Comparison of ENCODE assay signal across 16 cellular contexts in genomic region chr2:239047420-239047819, GRCh38.
DNase-seq lines count a peak whose midpoint lies in the region; ATAC-seq, FAIRE-seq and TF ChIP-seq lines count a peak whose summit lies in the region.
"Had no signal": no experiment of that assay in that cellular context is flagged by ENCODE, and none has a peak within 500 bp of the region (broad histone marks: within the 10 kb centered on the region; RNA-seq: fewer than 3 reads in every experiment).

No MANE protein-coding gene starts in this region.

- in situ Hi-C loops in HepG2 (cut with HindIII; ENCODE audit: extremely low pct_ligation_motif_present, low pct_unique_long_range_greater_than_20kb) = no loop called here

- no peak overlapping the region for H3K4me3 Mint-ChIP-seq in activated naive CD4-positive, alpha-beta T cell treated with anti-CD3 and anti-CD28 coated beads, Interleukin-2, amount 10 ng/mL, durations not matched to agents 7 days and 5 days
- H3K4me3 Mint-ChIP-seq in activated naive CD4-positive, alpha-beta T cell treated with anti-CD3 and anti-CD28 coated beads for 36 hours = no peak overlapping the region
- no peak overlapping the region for H3K4me3 Mint-ChIP-seq in H9
- H3K4me3 Mint-ChIP-seq: CD4-positive, CD25-positive, alpha-beta regulatory T cell had no signal

- H3K9ac ChIP-seq in HepG2 (ENCODE audit: insufficient read depth, low read depth, low read length) (no peak overlapping the region), H9 (ENCODE audit: extremely low read depth, insufficient read length, low read length) (no peak overlapping the region)
- H3K9ac ChIP-seq: BLaER1 had no signal

- no TSS peak for BruUV-seq in HepG2 (replicated peaks; lab: Mats Ljungman, UMichigan)

- no peak for TF ChIP-seq RAD21 in HepG2 (CRISPR knock-in tag; IDR thresholded peaks at IDR 0.05)

- H3K4me1 ChIP-seq in HepG2 (ENCODE audit: insufficient read depth, low read length) = peaks cover 38% of the 10 kb centered on the region
- no peaks in the 10 kb centered on the region for H3K4me1 ChIP-seq in right lobe of liver
- no peaks in the 10 kb centered on the region for H3K4me1 ChIP-seq in upper lobe of right lung
- no peaks in the 10 kb centered on the region for H3K4me1 ChIP-seq in H9 (ENCODE audit: insufficient read depth, low read length)

- TF ChIP-seq CTCF in HepG2 (CRISPR knock-in tag; IDR thresholded peaks at IDR 0.05) = no peak
- no peak for TF ChIP-seq CTCF in right lobe of liver (IDR thresholded peaks at IDR 0.05)
- no peak for TF ChIP-seq CTCF in upper lobe of right lung (IDR thresholded peaks at IDR 0.05)
- no peak for TF ChIP-seq CTCF in H9 (conservative IDR thresholded peaks at IDR 0.05)

- H3K9me3 ChIP-seq in HepG2 (ENCODE audit: low read length) (peaks cover 7% of the 10 kb centered on the region; the same call in 1 of the 2 replicates), right lobe of liver (no peaks in the 10 kb centered on the region), upper lobe of right lung (no peaks in the 10 kb centered on the region), H9 (ENCODE audit: control insufficient read depth, low read depth, low read length) (no peaks in the 10 kb centered on the region)
- H3K9me3 ChIP-seq: BLaER1 had no signal

- H3K4me2 ChIP-seq in HepG2 (ENCODE audit: low read depth, low read length) (no peak overlapping the region), H9 (ENCODE audit: insufficient read depth, insufficient read length, low read length) (no peak overlapping the region)
- H3K4me2 ChIP-seq: BLaER1 had no signal

- no peak overlapping the region for H3K4ac ChIP-seq in H9 (ENCODE audit: low read depth, low read length)

- no peak overlapping the region for H2AK5ac ChIP-seq in H9 (ENCODE audit: insufficient read length, low read length)

- TF ChIP-seq POLR2A in HepG2 (IDR thresholded peaks at IDR 0.05; ENCODE audit: insufficient read depth in 1 of 2, low read depth in 2 of 2, low read length in 2 of 2) (no peak), right lobe of liver (IDR thresholded peaks at IDR 0.05) (no peak)

- H3K27ac ChIP-seq in HepG2 (ENCODE audit: extremely low read length, insufficient read depth, low read length) (no peak overlapping the region), right lobe of liver (no peak overlapping the region), upper lobe of right lung (no peak overlapping the region), H9 (ENCODE audit: insufficient read length, low read depth, low read length) (no peak overlapping the region)
- H3K27ac ChIP-seq: 22Rv1, BLaER1 had no signal

- ATAC-seq in HepG2 = peak; percentile 20
- no peak for ATAC-seq in right lobe of liver
- ATAC-seq in upper lobe of right lung = peak; percentile 19
- ATAC-seq in HG02678 (IDR thresholded peaks at IDR 0.05; ENCODE audit: unreplicated experiment) = no peak
- ATAC-seq: GM12878 had no signal

- no peak overlapping the region for H4K5ac ChIP-seq in H9 (ENCODE audit: insufficient read length, low read depth, low read length)

- no peak overlapping the region for H3K18ac ChIP-seq in H9 (ENCODE audit: insufficient read length, low read depth, low read length)

- no peak overlapping the region for H3K27ac Mint-ChIP-seq in activated naive CD4-positive, alpha-beta T cell treated with anti-CD3 and anti-CD28 coated beads, Interleukin-2, amount 10 ng/mL, durations not matched to agents 7 days and 5 days
- no peak overlapping the region for H3K27ac Mint-ChIP-seq in activated naive CD4-positive, alpha-beta T cell treated with anti-CD3 and anti-CD28 coated beads for 36 hours
- no peak overlapping the region for H3K27ac Mint-ChIP-seq in H9
- H3K27ac Mint-ChIP-seq: CD4-positive, CD25-positive, alpha-beta regulatory T cell had no signal

- H3K79me2 ChIP-seq in HepG2 (ENCODE audit: insufficient read depth, low read length) (no peaks in the 10 kb centered on the region), H9 (ENCODE audit: insufficient read depth, low read length) (no peaks in the 10 kb centered on the region)

- no peak overlapping the region for H3K56ac ChIP-seq in H9 (ENCODE audit: insufficient read length, low read depth, low read length)

- H3K23me2 ChIP-seq in H9 (ENCODE audit: insufficient read length, low read depth, low read length, poor library complexity, severe bottlenecking) = no peaks in the 10 kb centered on the region

- H3K36me3 ChIP-seq in HepG2 (replicated peaks in 1 of 2; ENCODE audit: control insufficient read depth in 1 of 2, insufficient read depth in 2 of 2, low read length in 2 of 2) (0 out of 5 replicates have a peak, but pooled peaks cover 0 to 1% of the 10 kb centered on the region in 2 experiments), right lobe of liver (no peaks in the 10 kb centered on the region), upper lobe of right lung (peaks cover 13% of the 10 kb centered on the region)

- TF ChIP-seq EP300 in HepG2 (IDR thresholded peaks at IDR 0.05; ENCODE audit: low read depth in 2 of 2, low read length in 2 of 2) (no peak), HepG2 (CRISPR knock-in tag; IDR thresholded peaks at IDR 0.05; ENCODE audit: borderline replicate concordance) (no peak)

- no peaks in the 10 kb centered on the region for H3K27me3 ChIP-seq in HepG2 (ENCODE audit: control insufficient read depth in 1 of 2, insufficient read depth in 2 of 2, low read length in 2 of 2)
- no peaks in the 10 kb centered on the region for H3K27me3 ChIP-seq in right lobe of liver
- no peaks in the 10 kb centered on the region for H3K27me3 ChIP-seq in upper lobe of right lung
- H3K27me3 ChIP-seq in H9 (ENCODE audit: insufficient read depth, low read length) = no peaks in the 10 kb centered on the region
- H3K27me3 ChIP-seq: BLaER1 had no signal

- no peak overlapping the region for H2BK12ac ChIP-seq in H9 (ENCODE audit: insufficient read length, low read depth, low read length)

- H3K36me3 Mint-ChIP-seq in activated naive CD4-positive, alpha-beta T cell treated with anti-CD3 and anti-CD28 coated beads, Interleukin-2, amount 10 ng/mL, durations not matched to agents 7 days and 5 days = peaks cover 13% of the 10 kb centered on the region
- peaks cover 11% of the 10 kb centered on the region for H3K36me3 Mint-ChIP-seq in activated naive CD4-positive, alpha-beta T cell treated with anti-CD3 and anti-CD28 coated beads for 36 hours (ENCODE audit: low read depth)
- peaks cover 1 to 11% (median 4%) of the 10 kb centered on the region in 3 experiments; a peak in 4 of 7 replicates for H3K36me3 Mint-ChIP-seq in H9 (ENCODE audit: insufficient read depth in 1 of 3, low read depth in 3 of 3)

- no peak overlapping the region for H4K91ac ChIP-seq in H9 (ENCODE audit: insufficient read length, low read depth, low read length)

- no peak overlapping the region for H4K8ac ChIP-seq in H9 (replicated peaks; ENCODE audit: insufficient read length, low read depth, low read length)

- H3T11ph ChIP-seq in H9 (ENCODE audit: low read length) = no peak overlapping the region

- POLR2A ChIA-PET in HepG2 (lab: Yijun Ruan, JAX) = no interaction called here

- no peaks in the 10 kb centered on the region for H3K27me3 Mint-ChIP-seq in activated naive CD4-positive, alpha-beta T cell treated with anti-CD3 and anti-CD28 coated beads, Interleukin-2, amount 10 ng/mL, durations not matched to agents 7 days and 5 days
- H3K27me3 Mint-ChIP-seq in activated naive CD4-positive, alpha-beta T cell treated with anti-CD3 and anti-CD28 coated beads for 36 hours (ENCODE audit: low read depth) = no peaks in the 10 kb centered on the region
- peaks cover 8% of the 10 kb centered on the region for H3K27me3 Mint-ChIP-seq in H9 (ENCODE audit: low read depth)
- H3K27me3 Mint-ChIP-seq: CD4-positive, CD25-positive, alpha-beta regulatory T cell had no signal

- no peaks in the 10 kb centered on the region for H3K79me1 ChIP-seq in H9 (ENCODE audit: insufficient read depth, low read depth, low read length, poor library complexity, severe bottlenecking)

- H3K23ac ChIP-seq in H9 (ENCODE audit: insufficient read length, low read depth, low read length) = no peak overlapping the region

- no peak overlapping the region for H2BK5ac ChIP-seq in H9 (ENCODE audit: insufficient read length, low read length)

- no peak overlapping the region; the same call in 1 of the 2 replicates for H3K14ac ChIP-seq in H9 (ENCODE audit: insufficient read depth, low read length)

- FAIRE-seq in HepG2 (lab: Jason Lieb, UNC) = no peak
- FAIRE-seq: GM12878, GM18507 had no signal

- H3K9me3 Mint-ChIP-seq in activated naive CD4-positive, alpha-beta T cell treated with anti-CD3 and anti-CD28 coated beads, Interleukin-2, amount 10 ng/mL, durations not matched to agents 7 days and 5 days = no peaks in the 10 kb centered on the region
- H3K9me3 Mint-ChIP-seq in activated naive CD4-positive, alpha-beta T cell treated with anti-CD3 and anti-CD28 coated beads for 36 hours = no peaks in the 10 kb centered on the region
- no peaks in the 10 kb centered on the region for H3K9me3 Mint-ChIP-seq in H9
- H3K9me3 Mint-ChIP-seq: CD4-positive, CD25-positive, alpha-beta regulatory T cell had no signal

- CTCF ChIA-PET in activated naive CD4-positive, alpha-beta T cell treated with anti-CD3 and anti-CD28 coated beads, Interleukin-2, amount 10 ng/mL, durations not matched to agents 7 days and 5 days (lab: Charles Lee) = no interaction called here
- CTCF ChIA-PET in activated naive CD4-positive, alpha-beta T cell treated with anti-CD3 and anti-CD28 coated beads for 36 hours (lab: Charles Lee) = no interaction called here
- CTCF ChIA-PET in HepG2 (lab: Yijun Ruan, JAX; ENCODE audit: low intra/inter-chr PET ratio, low total read pairs) = no interaction called here

- no peak overlapping the region for H2BK120ac ChIP-seq in H9 (ENCODE audit: low read depth, low read length, poor library complexity, severe bottlenecking)

- WGBS in HepG2 (ENCODE audit: low lambda C conversion rate) = 90% methylated on average over 7 of the region's 8 CpGs
- WGBS in right lobe of liver (ENCODE audit: insufficient coverage, low coverage, low lambda C conversion rate, missing lambda C conversion rate) = 80% methylated on average over 1 of the region's 8 CpGs
- no CpG with 5 or more reads among the region's 8 CpGs for WGBS in H9 (ENCODE audit: extremely low coverage, insufficient read length, low lambda C conversion rate)

- intact Hi-C loops in activated naive CD4-positive, alpha-beta T cell treated with anti-CD3 and anti-CD28 coated beads for 36 hours (cut with micrococcal nuclease) = no loop called here
- intact Hi-C loops in HepG2 (cut with micrococcal nuclease; ENCODE audit: unreplicated experiment) = no loop called here
- intact Hi-C loops in right lobe of liver (cut with DNase I) = no loop called here
- intact Hi-C loops in posterior vena cava (cut with DNase I) = loop anchor here in 1 of 2 donors (10.0 kb wide), 1 partner anchor 937 kb away; no protein-coding TSS in a partner anchor
- intact Hi-C loops in upper lobe of right lung (cut with DNase I) = no loop called here

- no peak overlapping the region for H2BK15ac ChIP-seq in H9 (ENCODE audit: low read depth, low read length)

- H4K20me1 ChIP-seq in HepG2 (ENCODE audit: insufficient read depth, low read length) = no peaks in the 10 kb centered on the region
- H4K20me1 ChIP-seq in H9 (ENCODE audit: control insufficient read depth, insufficient read depth, insufficient read length) = no peaks in the 10 kb centered on the region
- H4K20me1 ChIP-seq: BLaER1 had no signal

- H2AFZ ChIP-seq in HepG2 (ENCODE audit: low read length) (no peak overlapping the region), H9 (ENCODE audit: low read length) (no peak overlapping the region)

- DNase-seq in activated naive CD4-positive, alpha-beta T cell treated with anti-CD3 and anti-CD28 coated beads, Interleukin-2, amount 10 ng/mL, durations not matched to agents 7 days and 5 days = peak; percentile 11
- DNase-seq in activated naive CD4-positive, alpha-beta T cell treated with anti-CD3 and anti-CD28 coated beads for 36 hours = no peak
- no peak for DNase-seq in HepG2 (ENCODE audit: low spot score)
- no peak for DNase-seq in right lobe of liver
- DNase-seq in posterior vena cava (ENCODE audit: low spot score) = peak; percentile 64
- no peak for DNase-seq in upper lobe of right lung
- no peak for DNase-seq in H9
- DNase-seq: AML-193; Calu3; CD4-positive, CD25-positive, alpha-beta regulatory T cell; DMS 273 treated with DMSO at 0.1 percent for 48 hours had no signal

- H2BK20ac ChIP-seq in H9 (ENCODE audit: low read depth, low read length, poor library complexity, severe bottlenecking) = no peak overlapping the region

- H3K4me3 ChIP-seq in HepG2 (replicated peaks in 1 of 3; ENCODE audit: insufficient read depth in 1 of 3, low read depth in 2 of 3, low read length in 3 of 3) (no peak overlapping the region), right lobe of liver (no peak overlapping the region), upper lobe of right lung (no peak overlapping the region)
- H3K4me3 ChIP-seq: BLaER1, GM12878 had no signal

- peaks cover 4% of the 10 kb centered on the region for H3K4me1 Mint-ChIP-seq in activated naive CD4-positive, alpha-beta T cell treated with anti-CD3 and anti-CD28 coated beads, Interleukin-2, amount 10 ng/mL, durations not matched to agents 7 days and 5 days
- H3K4me1 Mint-ChIP-seq in activated naive CD4-positive, alpha-beta T cell treated with anti-CD3 and anti-CD28 coated beads for 36 hours (ENCODE audit: low read depth) = no peaks in the 10 kb centered on the region
- no peaks in the 10 kb centered on the region for H3K4me1 Mint-ChIP-seq in H9

Comparison
In these comparisons a context has a peak if more than half of its experiments do, and no peak if none do; other contexts are left out.
1. DNase-seq: peak in activated naive CD4-positive, alpha-beta T cell treated with anti-CD3 and anti-CD28 coated beads, Interleukin-2, amount 10 ng/mL, durations not matched to agents 7 days and 5 days (single experiment) and posterior vena cava (single experiment); none in activated naive CD4-positive, alpha-beta T cell treated with anti-CD3 and anti-CD28 coated beads for 36 hours (single experiment), HepG2 (single experiment), right lobe of liver (0 of 3), upper lobe of right lung (single experiment) and H9 (single experiment).
2. ATAC-seq: peak in HepG2 (single experiment) and upper lobe of right lung (single experiment); none in right lobe of liver (0 of 4) and HG02678 (single experiment).